13 cellular contexts compared by ENCODE assay signal in the genomic region with DNA sequence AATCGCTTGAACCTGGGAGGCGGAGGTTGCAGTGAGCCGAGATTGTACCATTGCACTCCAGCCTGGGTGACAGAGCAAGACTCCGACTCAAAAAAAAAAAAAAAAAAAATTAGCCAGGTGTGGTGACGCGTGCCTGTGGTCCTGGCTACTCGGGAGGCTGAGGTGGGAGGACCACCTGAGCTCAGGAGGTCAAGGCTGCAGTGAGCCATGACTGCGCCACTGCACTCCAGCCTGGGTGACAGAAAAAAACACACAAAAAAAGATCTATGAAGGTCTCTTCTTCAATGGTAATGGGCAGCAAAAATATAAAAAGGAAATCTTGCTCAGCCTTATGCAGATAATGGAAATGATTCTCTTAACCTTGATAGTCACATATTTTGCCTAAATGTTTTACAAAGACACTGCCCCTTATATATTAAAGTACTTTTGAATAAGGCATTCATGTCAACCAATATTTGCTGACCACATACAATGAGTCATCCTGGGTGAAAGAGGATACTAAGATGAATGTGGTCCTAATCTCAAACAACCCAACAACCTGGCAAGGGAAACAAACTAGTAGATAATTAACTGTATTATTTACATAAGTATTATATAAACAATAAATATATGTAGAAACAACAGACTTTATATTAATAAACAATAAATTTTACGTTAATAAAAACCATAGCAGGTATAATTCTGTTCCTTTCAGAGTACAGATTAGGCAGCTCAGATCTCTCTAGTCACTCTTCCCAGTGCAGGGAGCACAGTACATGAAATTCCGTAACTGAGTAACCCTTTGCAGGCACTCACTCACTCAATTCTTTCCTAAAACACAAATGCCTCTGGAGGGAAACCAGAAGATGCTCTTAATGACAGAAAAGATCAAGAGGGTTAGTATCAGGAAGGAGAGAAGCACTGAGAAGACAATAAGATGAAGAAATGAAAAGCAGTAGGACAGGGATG. TPM values are rescaled to one million over a fixed set of nuclear protein-coding genes. Genes with fewer than 3 reads are reported as not detected.
DNase-seq lines count a peak whose midpoint lies in the region; ATAC-seq and TF ChIP-seq lines count a peak whose summit lies in the region.
"Had no signal": no experiment of that assay in that cellular context is flagged by ENCODE, and none has a peak within 500 bp of the region (broad histone marks: within the 10 kb centered on the region; RNA-seq: fewer than 3 reads in every experiment).

No MANE protein-coding gene starts in this region.

- H3K9me3 ChIP-seq in breast epithelium (no peaks in the 10 kb centered on the region), mucosa of descending colon (no peaks in the 10 kb centered on the region)
- H3K9me3 ChIP-seq: BE2C, Peyer's patch had no signal

- ATAC-seq in stimulated activated effector memory CD8-positive, alpha-beta T cell treated with anti-CD3 and anti-CD28 coated beads, Interleukin-12 subunit alpha, Interleukin-12 subunit beta, amount 100 ng/mL, for 72 hours = peak; percentile 51
- ATAC-seq in mucosa of descending colon = no peak

- TF ChIP-seq POLR2A in breast epithelium (IDR thresholded peaks at IDR 0.05) = no peak

- no peaks in the 10 kb centered on the region for H3K4me1 ChIP-seq in breast epithelium
- H3K4me1 ChIP-seq in mucosa of descending colon (ENCODE audit: low read depth) = no peaks in the 10 kb centered on the region
- H3K4me1 ChIP-seq: BE2C, Peyer's patch had no signal

- H3K4me1 Mint-ChIP-seq in MCF 10A (ENCODE audit: insufficient read depth, unreplicated experiment) = peaks cover 15% of the 10 kb centered on the region
- H3K4me1 Mint-ChIP-seq in stimulated activated effector memory CD8-positive, alpha-beta T cell treated with anti-CD3 and anti-CD28 coated beads, Interleukin-12 subunit alpha, Interleukin-12 subunit beta, amount 100 ng/mL, for 72 hours = peaks cover 19% of the 10 kb centered on the region

- POLR2A ChIA-PET in MCF 10A (lab: Yijun Ruan, JAX) = no interaction called here

- H3K27ac Mint-ChIP-seq in MCF 10A (ENCODE audit: low read depth, unreplicated experiment) = no peak overlapping the region
- no peak overlapping the region for H3K27ac Mint-ChIP-seq in stimulated activated effector memory CD8-positive, alpha-beta T cell treated with anti-CD3 and anti-CD28 coated beads, Interleukin-12 subunit alpha, Interleukin-12 subunit beta, amount 100 ng/mL, for 72 hours

- no peaks in the 10 kb centered on the region for H3K27me3 ChIP-seq in breast epithelium
- H3K27me3 ChIP-seq: BE2C, Peyer's patch had no signal

- H3K27ac ChIP-seq in breast epithelium = no peak overlapping the region
- H3K27ac ChIP-seq: Peyer's patch had no signal

- BruUV-seq in MCF 10A (replicated peaks; lab: Mats Ljungman, UMichigan) = no TSS peak

- no peak overlapping the region for H3K4me3 Mint-ChIP-seq in MCF 10A (ENCODE audit: unreplicated experiment)
- H3K4me3 Mint-ChIP-seq in stimulated activated effector memory CD8-positive, alpha-beta T cell treated with anti-CD3 and anti-CD28 coated beads, Interleukin-12 subunit alpha, Interleukin-12 subunit beta, amount 100 ng/mL, for 72 hours = no peak overlapping the region

- no peaks in the 10 kb centered on the region for H3K27me3 Mint-ChIP-seq in MCF 10A (ENCODE audit: insufficient read depth, unreplicated experiment)

- CTCF ChIA-PET in MCF 10A (lab: Yijun Ruan, JAX) = interaction anchor here (0.6 kb wide), 1 partner anchor 200 kb away, joined by 3 read pairs; no protein-coding TSS in a partner anchor

- no peaks in the 10 kb centered on the region for H3K9me3 Mint-ChIP-seq in MCF 10A (ENCODE audit: unreplicated experiment)
- no peaks in the 10 kb centered on the region for H3K9me3 Mint-ChIP-seq in stimulated activated effector memory CD8-positive, alpha-beta T cell treated with anti-CD3 and anti-CD28 coated beads, Interleukin-12 subunit alpha, Interleukin-12 subunit beta, amount 100 ng/mL, for 72 hours

- TF ChIP-seq CTCF in MCF 10A (IDR thresholded peaks at IDR 0.05; ENCODE audit: unreplicated experiment) = no peak
- no peak for TF ChIP-seq CTCF in breast epithelium (IDR thresholded peaks at IDR 0.05)
- TF ChIP-seq CTCF in cardiac fibroblast (IDR thresholded peaks at IDR 0.05; ENCODE audit: low read depth, low read length) = no peak
- no peak for TF ChIP-seq CTCF in mucosa of descending colon (IDR thresholded peaks at IDR 0.05)

- H3K36me3 Mint-ChIP-seq in MCF 10A (ENCODE audit: insufficient read depth, unreplicated experiment) = peaks cover 67% of the 10 kb centered on the region
- H3K36me3 Mint-ChIP-seq in stimulated activated effector memory CD8-positive, alpha-beta T cell treated with anti-CD3 and anti-CD28 coated beads, Interleukin-12 subunit alpha, Interleukin-12 subunit beta, amount 100 ng/mL, for 72 hours = peaks cover 82% of the 10 kb centered on the region

- no peaks in the 10 kb centered on the region for H3K36me3 ChIP-seq in breast epithelium
- no peaks in the 10 kb centered on the region for H3K36me3 ChIP-seq in mucosa of descending colon (ENCODE audit: low read depth)

- intact Hi-C loops in MCF 10A (cut with micrococcal nuclease) (no loop called here), breast epithelium (cut with DNase I; ENCODE audit: low total_unique reads) (no loop called here), mucosa of descending colon (cut with DNase I, micrococcal nuclease) (no loop called here)

- DNase-seq in MCF 10A (ENCODE audit: unreplicated experiment) (peak; percentile 32), breast epithelium (ENCODE audit: low spot score in 2 of 2) (no peak), NCI-H2196 treated with DMSO at 0.1 percent for 48 hours (lab: John Stamatoyannopoulos, UW; ENCODE audit: unreplicated experiment) (peak; percentile 31), cardiac fibroblast (ENCODE audit: low read depth in 2 of 2) (peak; percentile 35 to 52), mucosa of descending colon (no peak), NCI-H1092 treated with DMSO at 0.1 percent for 48 hours (lab: John Stamatoyannopoulos, UW) (no peak), NCI-H446 (lab: John Stamatoyannopoulos, UW) (no peak)
- no peak for DNase-seq in stimulated activated effector memory CD8-positive, alpha-beta T cell treated with anti-CD3 and anti-CD28 coated beads, Interleukin-12 subunit alpha, Interleukin-12 subunit beta, amount 100 ng/mL, for 72 hours (ENCODE audit: low spot score in 2 of 2)
- DNase-seq: BE2C; central memory CD4-positive, alpha-beta T cell; NCI-H187 treated with DMSO at 0.1 percent for 48 hours; Peyer's patch had no signal

- no peak overlapping the region for H3K4me3 ChIP-seq in breast epithelium
- H3K4me3 ChIP-seq in cardiac fibroblast (replicated peaks in 1 of 2; ENCODE audit: low read depth in 2 of 2, low read length in 2 of 2) = no peak overlapping the region
- H3K4me3 ChIP-seq in mucosa of descending colon = no peak overlapping the region
- H3K4me3 ChIP-seq: lung, Peyer's patch had no signal

RNA-seq across cellular contexts. Expression of gene TOMM7, which starts 8.1 kb away (rescaled TPM):
- 376 and 409 TPM in 2 replicates for total RNA-seq in MCF 10A (2022)
- 100 to 1,000 TPM; 191 to 304 (median 210) TPM for total RNA-seq in breast epithelium
- 100 to 1,000 TPM; 225 to 404 (median 287) TPM for total RNA-seq in mucosa of descending colon

Comparison
In these comparisons a context has a peak if more than half of its experiments do, and no peak if none do; other contexts are left out.
1. DNase-seq: peak in MCF 10A (single experiment), NCI-H2196 treated with DMSO at 0.1 percent for 48 hours (single experiment) and cardiac fibroblast (2 of 2); none in breast epithelium (0 of 2), stimulated activated effector memory CD8-positive, alpha-beta T cell treated with anti-CD3 and anti-CD28 coated beads, Interleukin-12 subunit alpha, Interleukin-12 subunit beta, amount 100 ng/mL, for 72 hours (0 of 2), mucosa of descending colon (0 of 3), NCI-H1092 treated with DMSO at 0.1 percent for 48 hours (single experiment) and NCI-H446 (0 of 2).